15 cellular contexts compared by ENCODE assay signal in the genomic region with DNA sequence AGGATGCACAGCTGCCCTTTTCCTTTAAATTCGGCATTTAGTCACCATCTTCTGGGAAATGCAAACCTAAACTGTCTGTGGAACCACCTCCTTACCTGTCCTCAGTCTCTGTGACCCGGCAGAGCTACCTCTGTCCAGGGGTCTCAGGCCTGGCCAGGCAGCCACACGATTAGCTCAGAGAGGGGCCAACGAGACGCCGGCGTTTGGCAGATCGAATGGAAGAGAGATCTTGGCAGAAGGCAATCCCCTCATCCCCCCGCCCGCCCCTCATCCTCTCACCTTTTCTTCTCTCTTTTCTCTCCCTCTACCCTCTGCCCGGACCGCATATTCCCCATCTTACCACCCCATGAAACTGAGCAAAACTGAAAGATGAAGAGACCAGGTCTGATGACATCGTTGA.
DNase-seq lines count a peak whose midpoint lies in the region; ATAC-seq and TF ChIP-seq lines count a peak whose summit lies in the region.
"Had no signal": no experiment of that assay in that cellular context is flagged by ENCODE, and none has a peak within 500 bp of the region (broad histone marks: within the 10 kb centered on the region; RNA-seq: fewer than 3 reads in every experiment).

No MANE protein-coding gene starts in this region.

- H3K27ac ChIP-seq in RWPE2 (ENCODE audit: poor library complexity, severe bottlenecking) (no peak overlapping the region), suprapubic skin (no peak overlapping the region)
- H3K27ac ChIP-seq: 22Rv1, HL-60 had no signal

- 88% methylated on average over 13 of the region's 13 CpGs for WGBS in suprapubic skin

- H3K36me3 ChIP-seq in RWPE2 (ENCODE audit: low read depth): no peaks in the 10 kb centered on the region
- H3K36me3 ChIP-seq in suprapubic skin: peaks cover 9% of the 10 kb centered on the region

- ATAC-seq in RWPE2 (ENCODE audit: low read depth) (no peak), GM18858 (IDR thresholded peaks at IDR 0.05; ENCODE audit: unreplicated experiment) (no peak)
- ATAC-seq: GM23338 had no signal

- no peak for TF ChIP-seq EP300 in suprapubic skin (IDR thresholded peaks at IDR 0.05)

- H3K4me1 ChIP-seq in RWPE2 (ENCODE audit: insufficient read depth, poor library complexity, severe bottlenecking) (no peaks in the 10 kb centered on the region), suprapubic skin (no peaks in the 10 kb centered on the region)

- no peaks in the 10 kb centered on the region for H3K9me3 ChIP-seq in RWPE2 (ENCODE audit: severe bottlenecking)
- H3K9me3 ChIP-seq in suprapubic skin: no peaks in the 10 kb centered on the region

- TF ChIP-seq CTCF in RWPE2 (IDR thresholded peaks at IDR 0.05; ENCODE audit: poor library complexity, severe bottlenecking) (no peak), suprapubic skin (IDR thresholded peaks at IDR 0.05) (no peak)

- DNase-seq in activated CD8-positive, alpha-beta memory T cell treated with anti-CD3 and anti-CD28 coated beads, Interleukin-2, amount 50 U/mL, for 4 hours: peak; percentile 2
- DNase-seq in activated CD8-positive, alpha-beta memory T cell treated with anti-CD3 and anti-CD28 coated beads, Interleukin-2, amount 50 U/mL, for 48 hours: no peak
- DNase-seq in RWPE2 (ENCODE audit: low spot score): peak; percentile 23
- peak; percentile 49 for DNase-seq in mesenteric fat pad (ENCODE audit: low spot score)
- DNase-seq in suprapubic skin (ENCODE audit: low spot score in 2 of 2): peak; percentile 30 to 40
- no peak for DNase-seq in COR-L47 (lab: John Stamatoyannopoulos, UW)
- DNase-seq in NCI-H187 treated with DMSO at 0.1 percent for 48 hours (lab: John Stamatoyannopoulos, UW): no peak
- DNase-seq: CD8-positive, alpha-beta memory T cell; DMS53; GF-D8; H7 had no signal

- no peak overlapping the region for H3K4me3 ChIP-seq in RWPE2 (ENCODE audit: severe bottlenecking)
- H3K4me3 ChIP-seq in suprapubic skin: no peak overlapping the region
- H3K4me3 ChIP-seq: GM23338 had no signal

- no peak for TF ChIP-seq POLR2A in suprapubic skin (IDR thresholded peaks at IDR 0.05)

- H3K27me3 ChIP-seq in RWPE2 (ENCODE audit: insufficient read depth, poor library complexity, severe bottlenecking) (no peaks in the 10 kb centered on the region), suprapubic skin (no peaks in the 10 kb centered on the region)

Comparison
In these comparisons a context has a peak if more than half of its experiments do, and no peak if none do; other contexts are left out.
1. DNase-seq: peak in activated CD8-positive, alpha-beta memory T cell treated with anti-CD3 and anti-CD28 coated beads, Interleukin-2, amount 50 U/mL, for 4 hours (single experiment), RWPE2 (single experiment), mesenteric fat pad (single experiment) and suprapubic skin (2 of 2); none in activated CD8-positive, alpha-beta memory T cell treated with anti-CD3 and anti-CD28 coated beads, Interleukin-2, amount 50 U/mL, for 48 hours (single experiment), COR-L47 (single experiment) and NCI-H187 treated with DMSO at 0.1 percent for 48 hours (single experiment).